ENCODE assay signal across 1 cellular context in the genomic region with DNA sequence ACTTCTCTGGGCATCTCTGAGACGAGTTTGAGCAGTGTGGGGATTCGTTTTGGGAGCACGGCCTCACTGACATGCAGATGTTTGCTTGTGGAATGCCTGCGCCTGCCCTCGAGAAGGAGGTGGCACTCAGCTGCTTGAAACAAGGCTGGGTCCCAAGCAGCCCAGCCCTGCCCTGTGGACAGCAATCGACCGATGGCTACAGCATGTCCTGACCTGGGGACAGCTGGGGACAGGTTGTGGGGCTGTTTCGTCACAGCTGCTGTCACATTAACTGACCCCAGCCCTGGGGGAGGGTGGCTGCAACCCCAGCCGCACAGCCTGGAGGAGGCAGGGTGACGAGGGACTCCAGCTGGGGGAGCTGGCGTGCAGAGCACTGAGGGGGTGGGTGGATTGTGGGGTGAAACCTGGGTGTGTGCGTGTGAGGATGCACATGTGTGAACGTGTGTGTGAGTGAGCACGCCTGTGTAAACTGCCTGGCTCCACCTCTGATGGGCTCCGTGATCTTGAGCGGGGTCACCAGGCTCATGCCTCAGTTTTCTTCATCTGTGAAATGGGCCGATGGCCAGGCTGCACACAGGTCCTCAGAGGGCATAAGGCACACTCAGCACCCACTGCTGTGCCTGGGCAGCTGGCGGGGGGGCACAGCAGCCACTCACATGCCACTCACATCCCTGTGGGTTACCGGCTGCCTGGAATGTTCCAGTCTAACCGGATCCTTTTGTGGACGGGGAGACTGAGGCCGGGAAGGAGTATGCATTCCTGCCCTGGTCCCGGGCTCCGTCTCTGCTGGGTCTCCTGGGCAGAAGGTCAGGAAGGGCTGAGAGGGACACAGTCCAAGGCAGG.
TF ChIP-seq lines count a peak whose summit lies in the region.

No MANE protein-coding gene starts in this region.

TF ChIP-seq in liver, 16 proteins besides CTCF, POLR2A, EP300 and RAD21 (continued from another document):
- peak in 1 of 2 donors; percentile 64 for TF ChIP-seq JUND (IDR thresholded peaks at IDR 0.05)
- TF ChIP-seq, protein P1, sequence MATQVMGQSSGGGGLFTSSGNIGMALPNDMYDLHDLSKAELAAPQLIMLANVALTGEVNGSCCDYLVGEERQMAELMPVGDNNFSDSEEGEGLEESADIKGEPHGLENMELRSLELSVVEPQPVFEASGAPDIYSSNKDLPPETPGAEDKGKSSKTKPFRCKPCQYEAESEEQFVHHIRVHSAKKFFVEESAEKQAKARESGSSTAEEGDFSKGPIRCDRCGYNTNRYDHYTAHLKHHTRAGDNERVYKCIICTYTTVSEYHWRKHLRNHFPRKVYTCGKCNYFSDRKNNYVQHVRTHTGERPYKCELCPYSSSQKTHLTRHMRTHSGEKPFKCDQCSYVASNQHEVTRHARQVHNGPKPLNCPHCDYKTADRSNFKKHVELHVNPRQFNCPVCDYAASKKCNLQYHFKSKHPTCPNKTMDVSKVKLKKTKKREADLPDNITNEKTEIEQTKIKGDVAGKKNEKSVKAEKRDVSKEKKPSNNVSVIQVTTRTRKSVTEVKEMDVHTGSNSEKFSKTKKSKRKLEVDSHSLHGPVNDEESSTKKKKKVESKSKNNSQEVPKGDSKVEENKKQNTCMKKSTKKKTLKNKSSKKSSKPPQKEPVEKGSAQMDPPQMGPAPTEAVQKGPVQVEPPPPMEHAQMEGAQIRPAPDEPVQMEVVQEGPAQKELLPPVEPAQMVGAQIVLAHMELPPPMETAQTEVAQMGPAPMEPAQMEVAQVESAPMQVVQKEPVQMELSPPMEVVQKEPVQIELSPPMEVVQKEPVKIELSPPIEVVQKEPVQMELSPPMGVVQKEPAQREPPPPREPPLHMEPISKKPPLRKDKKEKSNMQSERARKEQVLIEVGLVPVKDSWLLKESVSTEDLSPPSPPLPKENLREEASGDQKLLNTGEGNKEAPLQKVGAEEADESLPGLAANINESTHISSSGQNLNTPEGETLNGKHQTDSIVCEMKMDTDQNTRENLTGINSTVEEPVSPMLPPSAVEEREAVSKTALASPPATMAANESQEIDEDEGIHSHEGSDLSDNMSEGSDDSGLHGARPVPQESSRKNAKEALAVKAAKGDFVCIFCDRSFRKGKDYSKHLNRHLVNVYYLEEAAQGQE (IDR thresholded peaks at IDR 0.05): peak; percentile 83
- TF ChIP-seq EGR1 (IDR thresholded peaks at IDR 0.05; ENCODE audit: low read depth in 2 of 2): peak; percentile 76 to 86
- TF ChIP-seq NR2F2 (IDR thresholded peaks at IDR 0.05): peak; percentile 82
- peak; percentile 70 for TF ChIP-seq FOXA2 (IDR thresholded peaks at IDR 0.05)
- TF ChIP-seq FOXA1 (IDR thresholded peaks at IDR 0.05): peak; percentile 84
- TF ChIP-seq RXRA (IDR thresholded peaks at IDR 0.05): peak; percentile 100
- TF ChIP-seq TAF1 (conservative IDR thresholded peaks at IDR 0.05): no peak
- peak; percentile 84 to 93 for TF ChIP-seq HNF4A (conservative IDR thresholded peaks at IDR 0.05)
- TF ChIP-seq, protein P2, sequence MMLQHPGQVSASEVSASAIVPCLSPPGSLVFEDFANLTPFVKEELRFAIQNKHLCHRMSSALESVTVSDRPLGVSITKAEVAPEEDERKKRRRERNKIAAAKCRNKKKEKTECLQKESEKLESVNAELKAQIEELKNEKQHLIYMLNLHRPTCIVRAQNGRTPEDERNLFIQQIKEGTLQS (IDR thresholded peaks at IDR 0.05): no peak
TF ChIP-seq in liver: peak in this region for 14.
